Comparison of ENCODE assay signal across 24 cellular contexts in the genomic region with DNA sequence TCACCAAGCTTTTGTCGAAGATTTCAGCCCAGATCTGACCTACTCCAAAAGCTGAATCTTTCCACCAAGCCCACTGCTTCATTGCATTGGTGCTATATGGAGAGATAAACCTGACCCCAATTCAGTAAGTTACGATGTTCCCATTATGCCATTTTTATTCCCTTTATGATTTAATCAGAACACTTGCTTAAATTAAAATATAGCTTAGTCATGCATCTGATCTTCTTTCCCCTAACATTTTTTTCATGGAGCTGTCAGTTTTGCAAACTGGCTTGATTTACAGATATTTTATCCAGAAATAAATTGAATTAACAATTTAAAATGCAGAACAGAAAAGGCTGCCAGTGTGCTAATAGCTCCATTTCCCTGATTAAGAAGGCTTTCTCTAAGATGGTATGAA.
DNase-seq lines count a peak whose midpoint lies in the region; ATAC-seq, FAIRE-seq and TF ChIP-seq lines count a peak whose summit lies in the region.
"Had no signal": no experiment of that assay in that cellular context is flagged by ENCODE, and none has a peak within 500 bp of the region (broad histone marks: within the 10 kb centered on the region; RNA-seq: fewer than 3 reads in every experiment).

No MANE protein-coding gene starts in this region.

- H3K9me2 ChIP-seq in SK-N-SH = no peaks in the 10 kb centered on the region

- CTCF ChIA-PET in SK-N-SH (lab: Yijun Ruan, JAX) = interaction anchor here (0.6 to 0.9 kb wide), 2 partner anchors 153 to 271 kb away, joined by 3 read pairs; no protein-coding TSS in a partner anchor
- CTCF ChIA-PET in K562 (lab: Yijun Ruan, JAX; ENCODE audit: low intra/inter-chr PET ratio) = no interaction called here

- H4K20me1 ChIP-seq in SK-N-SH (ENCODE audit: insufficient read depth) = no peaks in the 10 kb centered on the region
- no peaks in the 10 kb centered on the region for H4K20me1 ChIP-seq in K562 (replicated peaks; ENCODE audit: control insufficient read depth, insufficient read depth, low read length)
- H4K20me1 ChIP-seq: BLaER1 treated with 17β-estradiol and CSF1 and Interleukin-3, amounts not matched to agents 10 nM and 100 nM had no signal

- no peaks in the 10 kb centered on the region for H3K36me3 ChIP-seq in SK-N-SH (replicated peaks in 1 of 2; ENCODE audit: control insufficient read depth in 1 of 2, insufficient read depth in 2 of 2, low read length in 1 of 2)
- H3K36me3 ChIP-seq in K562 (ENCODE audit: control insufficient read depth, insufficient read depth, low read length) = no peaks in the 10 kb centered on the region
- H3K36me3 ChIP-seq: BLaER1 treated with 17β-estradiol and CSF1 and Interleukin-3, amounts not matched to agents 10 nM and 100 nM had no signal

- H3K79me2 ChIP-seq in SK-N-SH (ENCODE audit: insufficient read depth) (no peaks in the 10 kb centered on the region), K562 (ENCODE audit: control insufficient read depth, insufficient read depth, low read length) (no peaks in the 10 kb centered on the region)

- intact Hi-C loops in K562 (cut with micrococcal nuclease) (loop anchor here (10.0 kb wide), 1 partner anchor 188 kb away; no protein-coding TSS in a partner anchor), right cardiac atrium (cut with DNase I) (no loop called here)

- no peaks in the 10 kb centered on the region for H3F3A ChIP-seq in SK-N-SH (replicated peaks; ENCODE audit: insufficient read depth)

- DNase-seq in SK-N-SH (no peak), K562 (ENCODE audit: extremely low read depth in 1 of 4, low spot score in 3 of 4) (no peak), putamen (ENCODE audit: low spot score) (peak; percentile 52), right cardiac atrium (no peak), erythroblast (lab: John Stamatoyannopoulos, UW) (no peak), cerebellum (ENCODE audit: low spot score) (no peak)
- DNase-seq: AML-193; Caco-2; Calu3; CD4-positive, alpha-beta T cell; CD8-positive, alpha-beta T cell; DMS53; DMS79; DND-41; EL; GDM1 had no signal

- no peaks in the 10 kb centered on the region for H3K9me1 ChIP-seq in K562 (ENCODE audit: control insufficient read depth, insufficient read depth, low read length)

- H3K9me3 ChIP-seq in SK-N-SH (no peaks in the 10 kb centered on the region), K562 (replicated peaks; ENCODE audit: control insufficient read depth, insufficient read depth, low read depth, low read length) (no peaks in the 10 kb centered on the region), right cardiac atrium (ENCODE audit: control insufficient read depth, low read length) (no peaks in the 10 kb centered on the region)
- H3K9me3 ChIP-seq: A549; BLaER1 treated with 17β-estradiol and CSF1 and Interleukin-3, amounts not matched to agents 10 nM and 100 nM; Caco-2 had no signal

- TF ChIP-seq POLR2A in K562 (conservative IDR thresholded peaks at IDR 0.05) = no peak
- no peak for TF ChIP-seq POLR2A in erythroblast (IDR thresholded peaks at IDR 0.05; ENCODE audit: low read length)

- FAIRE-seq in K562 (lab: Jason Lieb, UNC) = no peak
- FAIRE-seq: A549, D721Med, GM12878, GM12892, GM18507 had no signal

- no peak for ATAC-seq in K562
- no peak for ATAC-seq in right cardiac atrium
- ATAC-seq: A549; CD8-positive, alpha-beta T cell; GM12878 had no signal

- H3K4me3 ChIP-seq in SK-N-SH (ENCODE audit: low read depth in 2 of 2, low read length in 1 of 2) (no peak overlapping the region), K562 (no peak overlapping the region), right cardiac atrium (ENCODE audit: low read length) (no peak overlapping the region)
- H3K4me3 ChIP-seq: A549; BLaER1 treated with 17β-estradiol and CSF1 and Interleukin-3, amounts not matched to agents 10 nM and 100 nM; GM12878 had no signal

- H3K4me2 ChIP-seq in SK-N-SH = no peak overlapping the region
- no peak overlapping the region for H3K4me2 ChIP-seq in K562 (ENCODE audit: insufficient read depth, low read length)
- H3K4me2 ChIP-seq: A549; BLaER1 treated with 17β-estradiol and CSF1 and Interleukin-3, amounts not matched to agents 10 nM and 100 nM had no signal

- POLR2A ChIA-PET in SK-N-SH (lab: Yijun Ruan, JAX) (no interaction called here), K562 (lab: Yijun Ruan, JAX) (no interaction called here)

- H3K9ac ChIP-seq in SK-N-SH (no peak overlapping the region), K562 (ENCODE audit: insufficient read depth in 1 of 2, low read depth in 2 of 2, low read length in 2 of 2) (no peak overlapping the region)
- H3K9ac ChIP-seq: BLaER1 treated with 17β-estradiol and CSF1 and Interleukin-3, amounts not matched to agents 10 nM and 100 nM had no signal

- no peaks in the 10 kb centered on the region for H3K27me3 ChIP-seq in SK-N-SH (ENCODE audit: insufficient read depth)
- H3K27me3 ChIP-seq in K562 (ENCODE audit: control insufficient read depth in 2 of 2, insufficient read depth in 2 of 2, low read length in 2 of 2) = no peaks in the 10 kb centered on the region
- no peaks in the 10 kb centered on the region for H3K27me3 ChIP-seq in right cardiac atrium (ENCODE audit: control insufficient read depth, insufficient read depth)
- H3K27me3 ChIP-seq: BLaER1 treated with 17β-estradiol and CSF1 and Interleukin-3, amounts not matched to agents 10 nM and 100 nM had no signal

- TF ChIP-seq RAD21 in SK-N-SH (IDR thresholded peaks at IDR 0.05; ENCODE audit: low read length) (peak; percentile 5; the same call in 1 of the 2 replicates), K562 (CRISPR knock-in tag; conservative IDR thresholded peaks at IDR 0.05 in 1 of 2, IDR thresholded peaks at IDR 0.05 in 1 of 2) (no peak)

- no TSS peak for BruUV-seq in K562 (replicated peaks; lab: Mats Ljungman, UMichigan)

- H3K27ac ChIP-seq in SK-N-SH (ENCODE audit: low read depth in 2 of 2, low read length in 1 of 2) = peak overlapping the region in 1 of 2 experiments; percentile 87; a peak in 2 of 4 replicates
- H3K27ac ChIP-seq in K562 (ENCODE audit: extremely low read depth, low read depth, low read length) = no peak overlapping the region
- H3K27ac ChIP-seq in right cardiac atrium (ENCODE audit: low read length) = no peak overlapping the region
- H3K27ac ChIP-seq: 22Rv1; A549; BLaER1 treated with 17β-estradiol and CSF1 and Interleukin-3, amounts not matched to agents 10 nM and 100 nM; C4-2B had no signal

- H3K4me1 ChIP-seq in SK-N-SH (ENCODE audit: control insufficient read depth in 1 of 2, insufficient read depth in 2 of 2, low read depth in 1 of 2, low read length in 1 of 2) (peaks cover 5 to 8% of the 10 kb centered on the region in 2 experiments; a peak in 3 of 4 replicates), K562 (replicated peaks in 1 of 2; ENCODE audit: control insufficient read depth in 2 of 2, insufficient read depth in 2 of 2, low read length in 2 of 2) (no peaks in the 10 kb centered on the region; a peak in 1 of 5 replicates), right cardiac atrium (ENCODE audit: control insufficient read depth, insufficient read depth, low read length) (no peaks in the 10 kb centered on the region)
- H3K4me1 ChIP-seq: Caco-2 had no signal

- H2AFZ ChIP-seq in SK-N-SH (ENCODE audit: low read depth) = no peak overlapping the region
- H2AFZ ChIP-seq in K562 (ENCODE audit: low read depth, low read length) = no peak overlapping the region

- no peak for TF ChIP-seq CTCF in SK-N-SH (IDR thresholded peaks at IDR 0.05)
- TF ChIP-seq CTCF in K562 (IDR thresholded peaks at IDR 0.05 in 2 of 3, conservative IDR thresholded peaks at IDR 0.05 in 1 of 3; ENCODE audit: insufficient read depth in 2 of 3, low read depth in 1 of 3, low read length in 3 of 3) = no peak

- in situ Hi-C loops in K562 (cut with MboI) = no loop called here

- WGBS in SK-N-SH (ENCODE audit: low lambda C conversion rate) = 33% methylated on average over 2 of the region's 2 CpGs
- WGBS in K562 (ENCODE audit: insufficient coverage, low coverage, missing lambda C conversion rate) = 22% methylated on average over 2 of the region's 2 CpGs
- 93% methylated on average over 2 of the region's 2 CpGs for WGBS in right cardiac atrium

- TF ChIP-seq EP300 in SK-N-SH (IDR thresholded peaks at IDR 0.05; ENCODE audit: borderline replicate concordance in 1 of 2, low read depth in 1 of 2, low read length in 1 of 2) = peak in 1 of 2 experiments; percentile 36; a peak in 1 of 4 replicates
- no peak for TF ChIP-seq EP300 in K562 (IDR thresholded peaks at IDR 0.05; ENCODE audit: low read length)

TF ChIP-seq in SK-N-SH, 30 proteins besides CTCF, POLR2A, EP300 and RAD21 (continues in another document):
- TF ChIP-seq YY1 (IDR thresholded peaks at IDR 0.05; ENCODE audit: low read depth) (no peak), RCOR1 (IDR thresholded peaks at IDR 0.05; ENCODE audit: low read length) (0 out of 2 replicates have a peak, but pooled peaks have one; percentile 12)
- TF ChIP-seq, protein P1, sequence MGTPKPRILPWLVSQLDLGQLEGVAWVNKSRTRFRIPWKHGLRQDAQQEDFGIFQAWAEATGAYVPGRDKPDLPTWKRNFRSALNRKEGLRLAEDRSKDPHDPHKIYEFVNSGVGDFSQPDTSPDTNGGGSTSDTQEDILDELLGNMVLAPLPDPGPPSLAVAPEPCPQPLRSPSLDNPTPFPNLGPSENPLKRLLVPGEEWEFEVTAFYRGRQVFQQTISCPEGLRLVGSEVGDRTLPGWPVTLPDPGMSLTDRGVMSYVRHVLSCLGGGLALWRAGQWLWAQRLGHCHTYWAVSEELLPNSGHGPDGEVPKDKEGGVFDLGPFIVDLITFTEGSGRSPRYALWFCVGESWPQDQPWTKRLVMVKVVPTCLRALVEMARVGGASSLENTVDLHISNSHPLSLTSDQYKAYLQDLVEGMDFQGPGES (IDR thresholded peaks at IDR 0.05; ENCODE audit: low read depth, low read length) = no peak

TF ChIP-seq in K562, 482 proteins besides CTCF, POLR2A, EP300 and RAD21:
- TF ChIP-seq ZNF316 (IDR thresholded peaks at IDR 0.05) (peak; percentile 27; the same call in 1 of the 2 replicates), SIX5 (IDR thresholded peaks at IDR 0.05; ENCODE audit: borderline replicate concordance in 1 of 2, insufficient read depth in 1 of 2, low read depth in 1 of 2, low read length in 2 of 2) (no peak), MAFG (tag; conservative IDR thresholded peaks at IDR 0.05) (peak; percentile 37), YBX1 (IDR thresholded peaks at IDR 0.05) (no peak)

Comparison
In these comparisons a context has a peak if more than half of its experiments do, and no peak if none do; other contexts are left out.
1. Of the 27 proteins assayed by ChIP-seq in both K562 and SK-N-SH: peak only in K562: none; only in SK-N-SH: GATA2, RAD21 and RCOR1; in both: none; in neither: 23; mixed calls (peak in some experiments, not most) for 1.